ENCODE assay signal across 8 cellular contexts in the genomic region with DNA sequence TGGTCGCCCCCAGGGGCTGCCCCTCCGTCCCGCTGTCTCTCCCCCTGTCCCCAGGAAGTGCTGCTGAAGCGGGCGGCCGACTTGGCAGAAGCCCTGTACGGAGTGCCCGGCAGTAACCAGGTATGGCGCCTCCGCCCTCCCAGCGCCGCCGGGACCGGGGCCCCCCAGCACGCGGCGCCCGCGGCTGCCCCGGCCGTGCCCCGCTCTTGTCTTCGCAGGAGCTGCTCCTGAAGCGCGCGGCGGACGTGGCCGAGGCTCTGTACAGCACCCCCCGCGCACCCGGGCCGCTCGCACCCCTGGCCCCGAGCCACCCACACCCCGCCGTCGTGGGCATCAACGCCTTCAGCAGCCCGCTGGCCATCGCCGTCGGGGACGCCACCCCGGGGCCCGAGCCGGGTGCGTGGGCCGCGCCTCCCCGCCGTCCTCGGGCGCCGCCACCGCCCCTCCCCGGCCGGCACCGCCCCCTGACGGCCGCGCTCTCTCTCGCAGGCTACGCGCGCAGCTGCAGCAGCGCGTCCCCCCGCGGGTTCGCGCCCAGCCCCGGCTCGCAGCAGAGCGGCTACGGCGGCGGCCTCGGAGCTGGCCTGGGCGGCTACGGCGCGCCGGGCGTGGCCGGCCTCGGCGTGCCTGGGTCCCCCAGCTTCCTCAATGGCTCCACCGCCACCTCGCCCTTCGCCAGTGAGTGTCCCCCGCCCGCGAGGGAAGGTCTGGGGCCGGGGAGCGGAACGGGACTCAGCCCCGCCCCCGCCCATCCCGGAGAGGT. TPM values are rescaled to one million over a fixed set of nuclear protein-coding genes. Genes with fewer than 3 reads are reported as not detected.
DNase-seq lines count a peak whose midpoint lies in the region; TF ChIP-seq lines count a peak whose summit lies in the region.

No MANE protein-coding gene starts in this region.

- H3K9me3 Mint-ChIP-seq in endothelial cell (ENCODE audit: unreplicated experiment), result no peaks in the 10 kb centered on the region

- no peaks in the 10 kb centered on the region for H3K79me2 ChIP-seq in hepatocyte

- H2AFZ ChIP-seq in hepatocyte, result peak overlapping the region; percentile 63

- peak; percentile 3 for DNase-seq in NCI-H345 treated with DMSO at 0.1 percent for 48 hours (lab: John Stamatoyannopoulos, UW; ENCODE audit: unreplicated experiment)
- DNase-seq in activated effector memory CD4-positive, alpha-beta T cell treated with Interleukin-2 at 50 U/mL for 16 hours, result peak; percentile 44
- peak; percentile 70 for DNase-seq in hepatocyte (ENCODE audit: low spot score)
- peak; percentile 62 to 69 for DNase-seq in stimulated activated CD4-positive, alpha-beta T cell treated with anti-CD3 and anti-CD28 coated beads, Interleukin-2, amount 100 ng/mL, for 24 hours
- DNase-seq in endothelial cell (ENCODE audit: low spot score), result no peak
- DNase-seq in H4 (ENCODE audit: low spot score), result no peak
- DNase-seq in middle frontal gyrus (ENCODE audit: extremely low spot score, low spot score), result no peak

- H3K36me3 Mint-ChIP-seq in endothelial cell (ENCODE audit: low read depth, unreplicated experiment), result no peaks in the 10 kb centered on the region

- H3K4me2 ChIP-seq in hepatocyte, result peak overlapping the region; percentile 96

- no peak overlapping the region for H3K4me3 Mint-ChIP-seq in endothelial cell (ENCODE audit: unreplicated experiment)

- peaks cover 15% of the 10 kb centered on the region for H3K4me1 Mint-ChIP-seq in endothelial cell (ENCODE audit: unreplicated experiment)

- peak overlapping the region; percentile 39 for H3K4me3 ChIP-seq in hepatocyte

- peak overlapping the region; percentile 49 for H3K27ac ChIP-seq in hepatocyte

- H3K27me3 Mint-ChIP-seq in endothelial cell (ENCODE audit: unreplicated experiment), result peaks cover 31% of the 10 kb centered on the region

- H3K4me1 ChIP-seq in ES-I3 (ENCODE audit: insufficient read depth, low read length), result peaks cover 6% of the 10 kb centered on the region
- H3K4me1 ChIP-seq in hepatocyte (ENCODE audit: insufficient read depth), result peaks cover 25% of the 10 kb centered on the region

- no peaks in the 10 kb centered on the region for H4K20me1 ChIP-seq in hepatocyte (ENCODE audit: insufficient read depth, poor library complexity, severe bottlenecking)

- no peak overlapping the region for H3K27ac Mint-ChIP-seq in endothelial cell (ENCODE audit: unreplicated experiment)

- H3K9me3 ChIP-seq in ES-I3 (ENCODE audit: control insufficient read depth, insufficient read depth, low read length), result no peaks in the 10 kb centered on the region; the same call in 1 of the 2 replicates
- H3K9me3 ChIP-seq in hepatocyte (ENCODE audit: low read depth), result no peaks in the 10 kb centered on the region

- TF ChIP-seq CTCF in hepatocyte (IDR thresholded peaks at IDR 0.05; ENCODE audit: poor library complexity), result no peak
- TF ChIP-seq CTCF in endothelial cell (IDR thresholded peaks at IDR 0.05; ENCODE audit: unreplicated experiment), result no peak

- H3K9me2 ChIP-seq in hepatocyte (replicated peaks; ENCODE audit: insufficient read depth), result no peaks in the 10 kb centered on the region

- H3K27me3 ChIP-seq in hepatocyte, result peaks cover 63% of the 10 kb centered on the region

- 2% methylated on average over 40 of the region's 100 CpGs for WGBS in hepatocyte (ENCODE audit: low lambda C conversion rate, missing lambda C conversion rate)

- H3K36me3 ChIP-seq in ES-I3 (ENCODE audit: insufficient read depth, low read length), result no peaks in the 10 kb centered on the region
- H3K36me3 ChIP-seq in hepatocyte (replicated peaks; ENCODE audit: insufficient read depth, low read depth), result no peaks in the 10 kb centered on the region

- peak overlapping the region; percentile 77; the same call in 1 of the 2 replicates for H3K9ac ChIP-seq in ES-I3 (ENCODE audit: low read depth, low read length)

RNA-seq across cellular contexts. Expression of gene CPXM1, which starts 48.4 kb away (rescaled TPM):
- 47.9 and 57.8 TPM in 2 replicates for total RNA-seq in hepatocyte
- polyA plus RNA-seq in hepatocyte, result 66.3 and 82.5 TPM in 2 replicates
- total RNA-seq in endothelial cell (ENCODE audit: unreplicated experiment), result 139 TPM
- total RNA-seq in H4 (2014; rRNA removed; shearing (Covaris generic)), result not detected in 2 replicates

RNA-seq across cellular contexts. Expression of gene EBF4, which starts 59.5 kb away (rescaled TPM):
- total RNA-seq in hepatocyte (10.7 and 11.6 TPM in 2 replicates), endothelial cell (ENCODE audit: unreplicated experiment) (5.9 TPM)
- 17.9 and 27.1 TPM in 2 replicates for polyA plus RNA-seq in hepatocyte
- 4.1 and 4.8 TPM in 2 replicates for total RNA-seq in H4 (2014; rRNA removed; shearing (Covaris generic))

Comparison
In these comparisons a context has a peak if more than half of its experiments do, and no peak if none do; other contexts are left out.
1. DNase-seq: peak in NCI-H345 treated with DMSO at 0.1 percent for 48 hours (single experiment), activated effector memory CD4-positive, alpha-beta T cell treated with Interleukin-2 at 50 U/mL for 16 hours (single experiment), hepatocyte (single experiment) and stimulated activated CD4-positive, alpha-beta T cell treated with anti-CD3 and anti-CD28 coated beads, Interleukin-2, amount 100 ng/mL, for 24 hours (2 of 2); none in endothelial cell (single experiment), H4 (single experiment) and middle frontal gyrus (single experiment).
2. RNA of gene CPXM1, which starts 48.4 kb away (total RNA-seq): 139 TPM in endothelial cell (single experiment) and 47.9 to 57.8 TPM in hepatocyte; not detected in H4; every median in the first group is over 10 times any median in the second.